Comparison of ENCODE assay signal across 28 cellular contexts in genomic region chr3:12356175-12356574, GRCh38.
DNase-seq lines count a peak whose midpoint lies in the region; ATAC-seq and TF ChIP-seq lines count a peak whose summit lies in the region.
"Had no signal": no experiment of that assay in that cellular context is flagged by ENCODE, and none has a peak within 500 bp of the region (broad histone marks: within the 10 kb centered on the region; RNA-seq: fewer than 3 reads in every experiment).

No MANE protein-coding gene starts in this region.

- BruUV-seq in PC-9 (replicated peaks; lab: Mats Ljungman, UMichigan): no TSS peak

- peaks cover 28% of the 10 kb centered on the region for H3K4me1 ChIP-seq in PC-9 (replicated peaks; ENCODE audit: insufficient read depth)
- peaks cover 8% of the 10 kb centered on the region for H3K4me1 ChIP-seq in upper lobe of right lung
- H3K4me1 ChIP-seq: BE2C had no signal

- H3K27ac ChIP-seq in PC-9: peak overlapping the region; percentile 9; the same call in 1 of the 2 replicates
- no peak overlapping the region for H3K27ac ChIP-seq in upper lobe of right lung
- H3K27ac ChIP-seq: skin epidermis, VCaP had no signal

- ATAC-seq in upper lobe of right lung (peak; percentile 40), WTC11 (no peak)
- ATAC-seq: A549, SK-N-SH treated with all-trans-retinoic acid at 6 μM for 48 hours had no signal

- H3K4me3 ChIP-seq in PC-9 (no peak overlapping the region), upper lobe of right lung (no peak overlapping the region)
- H3K4me3 ChIP-seq: A549, skin epidermis had no signal

- peaks cover 3% of the 10 kb centered on the region for H3K36me3 Mint-ChIP-seq in activated T-helper 2 cell treated with anti-CD3 and anti-CD28 coated beads, Interferon-gamma antibody, Interleukin-2, Interleukin-4, amounts not matched to agents 10 μg/mL and 5 μg/mL and 100 μg/mL, durations not matched to agents 14 hours and 24 hours and 36 hours (ENCODE audit: low read depth)
- no peaks in the 10 kb centered on the region for H3K36me3 Mint-ChIP-seq in WTC11

- peaks cover 14% of the 10 kb centered on the region for H3K27me3 Mint-ChIP-seq in activated T-helper 2 cell treated with anti-CD3 and anti-CD28 coated beads, Interferon-gamma antibody, Interleukin-2, Interleukin-4, amounts not matched to agents 10 μg/mL and 5 μg/mL and 100 μg/mL, durations not matched to agents 14 hours and 24 hours and 36 hours (ENCODE audit: low read depth)
- H3K27me3 Mint-ChIP-seq in WTC11 (ENCODE audit: low read depth): no peaks in the 10 kb centered on the region

- peaks cover 96% of the 10 kb centered on the region for H3K79me2 ChIP-seq in PC-9 (ENCODE audit: low read depth)

- peaks cover 5% of the 10 kb centered on the region for H3K9me3 Mint-ChIP-seq in activated T-helper 2 cell treated with anti-CD3 and anti-CD28 coated beads, Interferon-gamma antibody, Interleukin-2, Interleukin-4, amounts not matched to agents 10 μg/mL and 5 μg/mL and 100 μg/mL, durations not matched to agents 14 hours and 24 hours and 36 hours
- no peaks in the 10 kb centered on the region for H3K9me3 Mint-ChIP-seq in WTC11
- H3K9me3 Mint-ChIP-seq: activated CD4-positive, alpha-beta T cell treated with anti-CD3 and anti-CD28 coated beads, Interleukin-2, amount 10 ng/mL, durations not matched to agents 7 days and 5 days; activated naive CD4-positive, alpha-beta T cell treated with anti-CD3 and anti-CD28 coated beads for 36 hours had no signal

- H2AFZ ChIP-seq in PC-9: no peak overlapping the region

- peaks cover 80% of the 10 kb centered on the region for H3F3A ChIP-seq in PC-9 (ENCODE audit: insufficient read depth, low read depth)

- no peak overlapping the region for H3K27ac Mint-ChIP-seq in activated T-helper 2 cell treated with anti-CD3 and anti-CD28 coated beads, Interferon-gamma antibody, Interleukin-2, Interleukin-4, amounts not matched to agents 10 μg/mL and 5 μg/mL and 100 μg/mL, durations not matched to agents 14 hours and 24 hours and 36 hours
- no peak overlapping the region for H3K27ac Mint-ChIP-seq in WTC11
- H3K27ac Mint-ChIP-seq: activated CD4-positive, alpha-beta T cell treated with anti-CD3 and anti-CD28 coated beads, Interleukin-2, amount 10 ng/mL, durations not matched to agents 7 days and 5 days; activated naive CD4-positive, alpha-beta T cell treated with anti-CD3 and anti-CD28 coated beads for 36 hours had no signal

- peaks cover 76% of the 10 kb centered on the region for H3K36me3 ChIP-seq in PC-9 (ENCODE audit: low read depth)
- no peaks in the 10 kb centered on the region for H3K36me3 ChIP-seq in upper lobe of right lung
- H3K36me3 ChIP-seq: BE2C had no signal

- intact Hi-C loops in PC-9 (cut with micrococcal nuclease; ENCODE audit: unreplicated experiment): no loop called here
- intact Hi-C loops in upper lobe of right lung (cut with DNase I): no loop called here
- intact Hi-C loops in activated T-helper 2 cell treated with anti-CD3 and anti-CD28 coated beads, Interferon-gamma antibody, Interleukin-2, Interleukin-4, amounts not matched to agents 10 μg/mL and 5 μg/mL and 100 μg/mL, durations not matched to agents 14 hours and 24 hours and 36 hours (cut with micrococcal nuclease): no loop called here

- no peaks in the 10 kb centered on the region for H3K9me3 ChIP-seq in PC-9 (ENCODE audit: insufficient read depth, low read depth)
- no peaks in the 10 kb centered on the region for H3K9me3 ChIP-seq in upper lobe of right lung
- H3K9me3 ChIP-seq: A549, BE2C had no signal

- DNase-seq in SIG-M5 treated with dmso at 0.1 percent for 504 hours (lab: John Stamatoyannopoulos, UW; ENCODE audit: unreplicated experiment) (peak; percentile 55), SIG-M5 (lab: John Stamatoyannopoulos, UW) (no peak), NCI-H2029 treated with DMSO at 0.1 percent for 48 hours (lab: John Stamatoyannopoulos, UW) (peak; percentile 63), PC-9 (no peak), upper lobe of right lung (no peak), HUDEP-2 (lab: John Stamatoyannopoulos, UW; ENCODE audit: unreplicated experiment in 76 of 76) (no peak), WTC11 (ENCODE audit: low spot score) (no peak)
- no peak for DNase-seq in activated T-helper 2 cell treated with anti-CD3 and anti-CD28 coated beads, Interferon-gamma antibody, Interleukin-2, Interleukin-4, amounts not matched to agents 10 μg/mL and 5 μg/mL and 100 μg/mL, durations not matched to agents 14 hours and 24 hours and 36 hours (ENCODE audit: low spot score)
- DNase-seq: activated CD4-positive, alpha-beta T cell treated with anti-CD3 and anti-CD28 coated beads, Interleukin-2, amount 10 ng/mL, durations not matched to agents 7 days and 5 days; activated naive CD4-positive, alpha-beta T cell treated with anti-CD3 and anti-CD28 coated beads for 36 hours; activated T-cell treated with anti-CD3 and anti-CD28 coated beads, Interleukin-2, amount 50 U/mL, for 48 hours; BE2C; effector CD8-positive, alpha-beta T cell; H7; head of caudate nucleus; IMR-90; kidney glomerular epithelial cell; mesendoderm; NCI-H1694; NCI-H345; NK-92 treated with Interleukin-12 subunit alpha and Interleukin-12 subunit beta, amount 100 ng/mL, for 24 hours; nucleus accumbens; RPMI8226; trophoblast cell had no signal

- no peaks in the 10 kb centered on the region for H3K9me2 ChIP-seq in PC-9 (ENCODE audit: insufficient read depth)

- no peak overlapping the region for H3K4me2 ChIP-seq in PC-9
- H3K4me2 ChIP-seq: A549 had no signal

- no peak overlapping the region for H3K4me3 Mint-ChIP-seq in activated T-helper 2 cell treated with anti-CD3 and anti-CD28 coated beads, Interferon-gamma antibody, Interleukin-2, Interleukin-4, amounts not matched to agents 10 μg/mL and 5 μg/mL and 100 μg/mL, durations not matched to agents 14 hours and 24 hours and 36 hours (ENCODE audit: low read depth)
- H3K4me3 Mint-ChIP-seq in WTC11: no peak overlapping the region
- H3K4me3 Mint-ChIP-seq: activated CD4-positive, alpha-beta T cell treated with anti-CD3 and anti-CD28 coated beads, Interleukin-2, amount 10 ng/mL, durations not matched to agents 7 days and 5 days; activated naive CD4-positive, alpha-beta T cell treated with anti-CD3 and anti-CD28 coated beads for 36 hours had no signal

- TF ChIP-seq CTCF in PC-9 (conservative IDR thresholded peaks at IDR 0.05) (no peak), upper lobe of right lung (IDR thresholded peaks at IDR 0.05) (no peak), WTC11 (IDR thresholded peaks at IDR 0.05) (no peak)

- H3K27me3 ChIP-seq in PC-9 (ENCODE audit: insufficient read depth, low read depth) (no peaks in the 10 kb centered on the region), upper lobe of right lung (no peaks in the 10 kb centered on the region)
- H3K27me3 ChIP-seq: BE2C had no signal

- POLR2A ChIA-PET in PC-9 (lab: Charles Lee; ENCODE audit: unreplicated experiment) (interaction anchor here (0.6 kb wide), 1 partner anchor 23 kb away, joined by 5 read pairs; no protein-coding TSS in a partner anchor), WTC11 (lab: Charles Lee) (no interaction called here)

- CTCF ChIA-PET in PC-9 (lab: Charles Lee) (no interaction called here), WTC11 (lab: Charles Lee) (no interaction called here)

- peaks cover 18% of the 10 kb centered on the region for H3K4me1 Mint-ChIP-seq in activated T-helper 2 cell treated with anti-CD3 and anti-CD28 coated beads, Interferon-gamma antibody, Interleukin-2, Interleukin-4, amounts not matched to agents 10 μg/mL and 5 μg/mL and 100 μg/mL, durations not matched to agents 14 hours and 24 hours and 36 hours (ENCODE audit: low read depth)
- H3K4me1 Mint-ChIP-seq in WTC11: no peaks in the 10 kb centered on the region
- H3K4me1 Mint-ChIP-seq: activated CD4-positive, alpha-beta T cell treated with anti-CD3 and anti-CD28 coated beads, Interleukin-2, amount 10 ng/mL, durations not matched to agents 7 days and 5 days had no signal

- peaks cover 12% of the 10 kb centered on the region for H4K20me1 ChIP-seq in PC-9 (ENCODE audit: insufficient read depth)

TF ChIP-seq in WTC11, 78 proteins besides CTCF, POLR2A, EP300 and RAD21 (continues in another document):
- TF ChIP-seq FOXK1 (CRISPR knock-in tag; IDR thresholded peaks at IDR 0.05) (no peak), ATF1 (CRISPR knock-in tag; IDR thresholded peaks at IDR 0.05) (no peak), GTF2I (CRISPR knock-in tag; conservative IDR thresholded peaks at IDR 0.05) (no peak)
- TF ChIP-seq, protein P1, sequence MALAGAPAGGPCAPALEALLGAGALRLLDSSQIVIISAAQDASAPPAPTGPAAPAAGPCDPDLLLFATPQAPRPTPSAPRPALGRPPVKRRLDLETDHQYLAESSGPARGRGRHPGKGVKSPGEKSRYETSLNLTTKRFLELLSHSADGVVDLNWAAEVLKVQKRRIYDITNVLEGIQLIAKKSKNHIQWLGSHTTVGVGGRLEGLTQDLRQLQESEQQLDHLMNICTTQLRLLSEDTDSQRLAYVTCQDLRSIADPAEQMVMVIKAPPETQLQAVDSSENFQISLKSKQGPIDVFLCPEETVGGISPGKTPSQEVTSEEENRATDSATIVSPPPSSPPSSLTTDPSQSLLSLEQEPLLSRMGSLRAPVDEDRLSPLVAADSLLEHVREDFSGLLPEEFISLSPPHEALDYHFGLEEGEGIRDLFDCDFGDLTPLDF (CRISPR knock-in tag; IDR thresholded peaks at IDR 0.05): no peak
- TF ChIP-seq, protein P2, sequence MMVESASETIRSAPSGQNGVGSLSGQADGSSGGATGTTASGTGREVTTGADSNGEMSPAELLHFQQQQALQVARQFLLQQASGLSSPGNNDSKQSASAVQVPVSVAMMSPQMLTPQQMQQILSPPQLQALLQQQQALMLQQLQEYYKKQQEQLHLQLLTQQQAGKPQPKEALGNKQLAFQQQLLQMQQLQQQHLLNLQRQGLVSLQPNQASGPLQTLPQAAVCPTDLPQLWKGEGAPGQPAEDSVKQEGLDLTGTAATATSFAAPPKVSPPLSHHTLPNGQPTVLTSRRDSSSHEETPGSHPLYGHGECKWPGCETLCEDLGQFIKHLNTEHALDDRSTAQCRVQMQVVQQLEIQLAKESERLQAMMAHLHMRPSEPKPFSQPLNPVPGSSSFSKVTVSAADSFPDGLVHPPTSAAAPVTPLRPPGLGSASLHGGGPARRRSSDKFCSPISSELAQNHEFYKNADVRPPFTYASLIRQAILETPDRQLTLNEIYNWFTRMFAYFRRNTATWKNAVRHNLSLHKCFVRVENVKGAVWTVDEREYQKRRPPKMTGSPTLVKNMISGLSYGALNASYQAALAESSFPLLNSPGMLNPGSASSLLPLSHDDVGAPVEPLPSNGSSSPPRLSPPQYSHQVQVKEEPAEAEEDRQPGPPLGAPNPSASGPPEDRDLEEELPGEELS (CRISPR knock-in tag; IDR thresholded peaks at IDR 0.05): no peak
- TF ChIP-seq, protein P3, sequence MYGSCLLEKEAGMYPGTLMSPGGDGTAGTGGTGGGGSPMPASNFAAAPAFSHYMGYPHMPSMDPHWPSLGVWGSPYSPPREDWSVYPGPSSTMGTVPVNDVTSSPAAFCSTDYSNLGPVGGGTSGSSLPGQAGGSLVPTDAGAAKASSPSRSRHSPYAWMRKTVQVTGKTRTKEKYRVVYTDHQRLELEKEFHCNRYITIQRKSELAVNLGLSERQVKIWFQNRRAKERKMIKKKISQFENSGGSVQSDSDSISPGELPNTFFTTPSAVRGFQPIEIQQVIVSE (CRISPR knock-in tag; IDR thresholded peaks at IDR 0.05; ENCODE audit: borderline replicate concordance): no peak

Comparison
In these comparisons a context has a peak if more than half of its experiments do, and no peak if none do; other contexts are left out.
1. DNase-seq: peak in SIG-M5 treated with dmso at 0.1 percent for 504 hours (single experiment) and NCI-H2029 treated with DMSO at 0.1 percent for 48 hours (single experiment); none in SIG-M5 (single experiment), PC-9 (0 of 2), upper lobe of right lung (single experiment), activated T-helper 2 cell treated with anti-CD3 and anti-CD28 coated beads, Interferon-gamma antibody, Interleukin-2, Interleukin-4, amounts not matched to agents 10 μg/mL and 5 μg/mL and 100 μg/mL, durations not matched to agents 14 hours and 24 hours and 36 hours (single experiment), HUDEP-2 (0 of 76) and WTC11 (single experiment).